ENCODE assay signal across 9 cellular contexts in genomic region chr1:152347116-152347728, GRCh38.
DNase-seq lines count a peak whose midpoint lies in the region; ATAC-seq and TF ChIP-seq lines count a peak whose summit lies in the region.
"Had no signal": no experiment of that assay in that cellular context is flagged by ENCODE, and none has a peak within 500 bp of the region (broad histone marks: within the 10 kb centered on the region; RNA-seq: fewer than 3 reads in every experiment).

No MANE protein-coding gene starts in this region.

- no peak overlapping the region for H3K27ac Mint-ChIP-seq in activated naive CD4-positive, alpha-beta T cell treated with anti-CD3 and anti-CD28 coated beads, Interleukin-2, amount 10 ng/mL, durations not matched to agents 7 days and 5 days

- H3K4me3 Mint-ChIP-seq in activated naive CD4-positive, alpha-beta T cell treated with anti-CD3 and anti-CD28 coated beads, Interleukin-2, amount 10 ng/mL, durations not matched to agents 7 days and 5 days, result no peak overlapping the region

- H4K20me1 ChIP-seq in OCI-LY3 (ENCODE audit: insufficient read depth, low read length), result no peaks in the 10 kb centered on the region

- no peak overlapping the region for H2AFZ ChIP-seq in OCI-LY3 (ENCODE audit: low read depth, low read length)

- TF ChIP-seq CTCF in OCI-LY3 (IDR thresholded peaks at IDR 0.05; ENCODE audit: low read depth, low read length), result peak; percentile 91

- no peak overlapping the region for H3K9ac ChIP-seq in OCI-LY3 (ENCODE audit: low read length)

- no peaks in the 10 kb centered on the region for H3K79me2 ChIP-seq in OCI-LY3 (ENCODE audit: low read length)

- no peaks in the 10 kb centered on the region for H3K4me1 ChIP-seq in OCI-LY3 (ENCODE audit: low read length)

- no peaks in the 10 kb centered on the region for H3K9me3 Mint-ChIP-seq in activated naive CD4-positive, alpha-beta T cell treated with anti-CD3 and anti-CD28 coated beads, Interleukin-2, amount 10 ng/mL, durations not matched to agents 7 days and 5 days

- DNase-seq in NCI-H2196 (lab: John Stamatoyannopoulos, UW; ENCODE audit: unreplicated experiment) (peak; percentile 57), NCI-H2196 treated with DMSO at 0.1 percent for 48 hours (lab: John Stamatoyannopoulos, UW; ENCODE audit: unreplicated experiment) (no peak), iPS DF 4.7 (ENCODE audit: extremely low read depth, low spot score) (peak; percentile 38)
- peak; percentile 56 for DNase-seq in activated naive CD4-positive, alpha-beta T cell treated with anti-CD3 and anti-CD28 coated beads, Interleukin-2, amount 10 ng/mL, durations not matched to agents 7 days and 5 days
- peak; percentile 45 for DNase-seq in stimulated activated CD4-positive, alpha-beta T cell treated with anti-CD3 and anti-CD28 coated beads, Interleukin-15, amount 100 ng/mL, for 24 hours

- no peak overlapping the region for H3K4me2 ChIP-seq in OCI-LY3 (ENCODE audit: low read length)

- H3K4me3 ChIP-seq in OCI-LY3 (ENCODE audit: low read length), result no peak overlapping the region

- no peaks in the 10 kb centered on the region for H3K36me3 Mint-ChIP-seq in activated naive CD4-positive, alpha-beta T cell treated with anti-CD3 and anti-CD28 coated beads, Interleukin-2, amount 10 ng/mL, durations not matched to agents 7 days and 5 days

- no peaks in the 10 kb centered on the region for H3K4me1 Mint-ChIP-seq in activated naive CD4-positive, alpha-beta T cell treated with anti-CD3 and anti-CD28 coated beads, Interleukin-2, amount 10 ng/mL, durations not matched to agents 7 days and 5 days

- peak; percentile 68 for ATAC-seq in HG03175 (IDR thresholded peaks at IDR 0.05; ENCODE audit: unreplicated experiment)
- ATAC-seq in HG03520 (IDR thresholded peaks at IDR 0.05; ENCODE audit: unreplicated experiment), result no peak

- CTCF ChIA-PET in activated naive CD4-positive, alpha-beta T cell treated with anti-CD3 and anti-CD28 coated beads, Interleukin-2, amount 10 ng/mL, durations not matched to agents 7 days and 5 days (lab: Charles Lee), result interaction anchor here (0.6 to 2.3 kb wide), 13 partner anchors 12 to 175 kb away, joined by 3 to 38 read pairs (median 4); partner anchors contain the start of gene FLG2

- H3K36me3 ChIP-seq in OCI-LY3 (replicated peaks; ENCODE audit: low read depth, low read length), result no peaks in the 10 kb centered on the region

- no peaks in the 10 kb centered on the region for H3K27me3 Mint-ChIP-seq in activated naive CD4-positive, alpha-beta T cell treated with anti-CD3 and anti-CD28 coated beads, Interleukin-2, amount 10 ng/mL, durations not matched to agents 7 days and 5 days

- H3K27ac ChIP-seq in OCI-LY3 (ENCODE audit: low read length), result no peak overlapping the region
- H3K27ac ChIP-seq: epithelial cell of prostate had no signal

- H3K27me3 ChIP-seq in OCI-LY3 (ENCODE audit: low read depth, low read length), result peaks cover 31% of the 10 kb centered on the region

- no peaks in the 10 kb centered on the region for H3K9me3 ChIP-seq in OCI-LY3 (ENCODE audit: insufficient read depth, low read length)
